ENCODE assay signal across 19 cellular contexts in genomic region chr3:87426916-87427315, GRCh38.
DNase-seq lines count a peak whose midpoint lies in the region; TF ChIP-seq lines count a peak whose summit lies in the region.
"Had no signal": no experiment of that assay in that cellular context is flagged by ENCODE, and none has a peak within 500 bp of the region (broad histone marks: within the 10 kb centered on the region; RNA-seq: fewer than 3 reads in every experiment).

No MANE protein-coding gene starts in this region.

- H3K36me3 ChIP-seq in brain microvascular endothelial cell (replicated peaks): no peaks in the 10 kb centered on the region

- no peaks in the 10 kb centered on the region for H3K36me3 Mint-ChIP-seq in CD14-positive monocyte
- H3K36me3 Mint-ChIP-seq: CD8-positive, alpha-beta T cell; naive B cell had no signal

- no peak overlapping the region for H3K4me3 ChIP-seq in brain microvascular endothelial cell (ENCODE audit: low read depth, low read length)
- H3K4me3 ChIP-seq: dorsolateral prefrontal cortex, psoas muscle had no signal

- no peak overlapping the region for H3K27ac ChIP-seq in brain microvascular endothelial cell
- H3K27ac ChIP-seq: dorsolateral prefrontal cortex, KMS-11, psoas muscle had no signal

- DNase-seq in Ammon's horn (ENCODE audit: low spot score): peak; percentile 20
- peak; percentile 57 for DNase-seq in HT1080 (ENCODE audit: low read depth)
- peak; percentile 6 for DNase-seq in brain microvascular endothelial cell
- DNase-seq in renal cortical epithelial cell (ENCODE audit: low read depth): peak; percentile 4
- DNase-seq in stimulated activated CD4-positive, alpha-beta T cell treated with anti-CD3 and anti-CD28 coated beads, Interleukin-12 subunit alpha, Interleukin-12 subunit beta, amount 100 ng/mL, for 4 hours: no peak
- DNase-seq in NCI-H1092 (lab: John Stamatoyannopoulos, UW): no peak
- DNase-seq in CD14-positive monocyte (ENCODE audit: low spot score): no peak
- DNase-seq: activated CD8-positive, alpha-beta memory T cell treated with anti-CD3 and anti-CD28 coated beads for 24 hours; activated T-cell treated with anti-CD3 and anti-CD28 coated beads, Interleukin-2, amount 50 U/mL, for 1 hour; amniotic stem cell; CD8-positive, alpha-beta T cell; dorsolateral prefrontal cortex; naive B cell; NCI-H1694; NCI-H2171 treated with DMSO at 0.1 percent for 48 hours; NCI-H526; psoas muscle; small intestine had no signal

- H3K4me1 Mint-ChIP-seq in CD14-positive monocyte: no peaks in the 10 kb centered on the region
- H3K4me1 Mint-ChIP-seq: naive B cell had no signal

- no peak overlapping the region for H3K4me3 Mint-ChIP-seq in CD14-positive monocyte
- H3K4me3 Mint-ChIP-seq: CD8-positive, alpha-beta T cell; naive B cell had no signal

- H3K27ac Mint-ChIP-seq in CD14-positive monocyte: no peak overlapping the region
- H3K27ac Mint-ChIP-seq: CD8-positive, alpha-beta T cell; naive B cell had no signal

- intact Hi-C loops in CD14-positive monocyte (cut with micrococcal nuclease): no loop called here

- peaks cover 0 to 11% (median 7%) of the 10 kb centered on the region in 7 donors for H3K9me3 Mint-ChIP-seq in CD14-positive monocyte
- H3K9me3 Mint-ChIP-seq: CD8-positive, alpha-beta T cell had no signal

- TF ChIP-seq CTCF in brain microvascular endothelial cell (IDR thresholded peaks at IDR 0.05; ENCODE audit: low read depth, low read length, missing control alignments) (no peak), CD14-positive monocyte (IDR thresholded peaks at IDR 0.05) (no peak)

- peaks cover 0 to 2% (median 0%) of the 10 kb centered on the region in 3 donors for H3K27me3 Mint-ChIP-seq in CD14-positive monocyte (ENCODE audit: low read depth in 3 of 3)
- H3K27me3 Mint-ChIP-seq: naive B cell had no signal

- in situ Hi-C loops in brain microvascular endothelial cell (cut with HindIII; ENCODE audit: low pct_ligation_motif_present, low sequenced_read_pairs): no loop called here

- H3K27me3 ChIP-seq in brain microvascular endothelial cell (replicated peaks): no peaks in the 10 kb centered on the region

Comparison
In these comparisons a context has a peak if more than half of its experiments do, and no peak if none do; other contexts are left out.
1. DNase-seq: peak in Ammon's horn (single experiment), HT1080 (single experiment), brain microvascular endothelial cell (single experiment) and renal cortical epithelial cell (single experiment); none in stimulated activated CD4-positive, alpha-beta T cell treated with anti-CD3 and anti-CD28 coated beads, Interleukin-12 subunit alpha, Interleukin-12 subunit beta, amount 100 ng/mL, for 4 hours (single experiment), NCI-H1092 (single experiment) and CD14-positive monocyte (single experiment).